Comparison of ENCODE assay signal across 13 cellular contexts in genomic region chr7:131042269-131043160, GRCh38.
DNase-seq lines count a peak whose midpoint lies in the region; ATAC-seq and TF ChIP-seq lines count a peak whose summit lies in the region.
"Had no signal": no experiment of that assay in that cellular context is flagged by ENCODE, and none has a peak within 500 bp of the region (broad histone marks: within the 10 kb centered on the region; RNA-seq: fewer than 3 reads in every experiment).

No MANE protein-coding gene starts in this region.

- no peak overlapping the region for H2BK120ac ChIP-seq in neuronal stem cell (ENCODE audit: low read depth, low read length)

- intact Hi-C loops in activated CD4-positive, alpha-beta memory T cell treated with anti-CD3 and anti-CD28 coated beads for 36 hours (cut with micrococcal nuclease) = no loop called here

- POLR2A ChIA-PET in activated CD4-positive, alpha-beta memory T cell treated with anti-CD3 and anti-CD28 coated beads for 36 hours (lab: Charles Lee) = interaction anchor here (1.0 to 1.2 kb wide), 2 partner anchors 31 to 90 kb away, joined by 3 read pairs; no protein-coding TSS in a partner anchor
- POLR2A ChIA-PET in activated CD4-positive, alpha-beta memory T cell treated with anti-CD3 and anti-CD28 coated beads, Interleukin-2, amount 10 ng/mL, durations not matched to agents 7 days and 5 days (lab: Charles Lee) = interaction anchor here (0.6 to 1.6 kb wide), 3 partner anchors 18 to 97 kb away, joined by 3 to 4 read pairs (median 3); no protein-coding TSS in a partner anchor
- POLR2A ChIA-PET in HEK293 (lab: Yijun Ruan, JAX) = no interaction called here

- H3K4ac ChIP-seq in neuronal stem cell (ENCODE audit: low read length) = no peak overlapping the region

- WGBS in neuronal stem cell (ENCODE audit: extremely low coverage in 2 of 2, insufficient read length in 2 of 2, insufficient replicate concordance in 1 of 2), 2 donors = no CpG with 5 or more reads among the region's 7 CpGs

- no peak overlapping the region for H3K23ac ChIP-seq in neuronal stem cell (ENCODE audit: low read depth, low read length, poor library complexity)

- H3K9me3 ChIP-seq in HEK293 (ENCODE audit: control insufficient read depth, insufficient read depth, low read depth, low read length) = no peaks in the 10 kb centered on the region
- peaks cover 0 to 3% of the 10 kb centered on the region in 2 donors for H3K9me3 ChIP-seq in neuronal stem cell (replicated peaks in 1 of 2; ENCODE audit: control insufficient read depth in 2 of 2, insufficient read depth in 1 of 2, low read depth in 1 of 2, low read length in 2 of 2)
- H3K9me3 ChIP-seq: gastroesophageal sphincter, left lung, SJSA1 had no signal

- no peaks in the 10 kb centered on the region; a peak in 1 of 3 replicates for H3K36me3 ChIP-seq in HEK293 (ENCODE audit: control insufficient read depth in 2 of 2, insufficient read depth in 1 of 2, low read length in 2 of 2)
- H3K36me3 ChIP-seq in neuronal stem cell (replicated peaks in 1 of 2; ENCODE audit: control insufficient read depth in 2 of 2, insufficient read depth in 2 of 2, low read length in 2 of 2) = no peaks in the 10 kb centered on the region
- H3K36me3 ChIP-seq: left lung, SJSA1 had no signal

- no peak for ATAC-seq in activated naive CD4-positive, alpha-beta T cell treated with anti-CD3 and anti-CD28 coated beads, Interleukin-2, amount 50 U/mL, for 72 hours
- no peak for ATAC-seq in memory B cell (ENCODE audit: low read depth)
- ATAC-seq in GM21825 (IDR thresholded peaks at IDR 0.05; ENCODE audit: unreplicated experiment) = no peak
- ATAC-seq: gastroesophageal sphincter, left lung had no signal

- H3K79me1 ChIP-seq in neuronal stem cell (ENCODE audit: low read depth, low read length) = no peaks in the 10 kb centered on the region

- peaks cover 71% of the 10 kb centered on the region for H3K4me1 Mint-ChIP-seq in activated CD4-positive, alpha-beta memory T cell treated with anti-CD3 and anti-CD28 coated beads for 36 hours (ENCODE audit: low read depth)
- H3K4me1 Mint-ChIP-seq in activated CD4-positive, alpha-beta memory T cell treated with anti-CD3 and anti-CD28 coated beads, Interleukin-2, amount 10 ng/mL, durations not matched to agents 7 days and 5 days = peaks cover 52% of the 10 kb centered on the region
- peaks cover 35% of the 10 kb centered on the region for H3K4me1 Mint-ChIP-seq in memory B cell

- peak overlapping the region; percentile 7 for H3K27ac Mint-ChIP-seq in activated CD4-positive, alpha-beta memory T cell treated with anti-CD3 and anti-CD28 coated beads for 36 hours
- H3K27ac Mint-ChIP-seq in activated CD4-positive, alpha-beta memory T cell treated with anti-CD3 and anti-CD28 coated beads, Interleukin-2, amount 10 ng/mL, durations not matched to agents 7 days and 5 days = no peak overlapping the region
- H3K27ac Mint-ChIP-seq in activated naive CD4-positive, alpha-beta T cell treated with anti-CD3 and anti-CD28 coated beads, Interleukin-2, amount 50 U/mL, for 72 hours = peak overlapping the region; percentile 19 to 72
- peak overlapping the region; percentile 56 for H3K27ac Mint-ChIP-seq in memory B cell

- H3K27me3 Mint-ChIP-seq in activated CD4-positive, alpha-beta memory T cell treated with anti-CD3 and anti-CD28 coated beads for 36 hours = no peaks in the 10 kb centered on the region
- no peaks in the 10 kb centered on the region for H3K27me3 Mint-ChIP-seq in activated CD4-positive, alpha-beta memory T cell treated with anti-CD3 and anti-CD28 coated beads, Interleukin-2, amount 10 ng/mL, durations not matched to agents 7 days and 5 days
- no peaks in the 10 kb centered on the region for H3K27me3 Mint-ChIP-seq in memory B cell

- no peak overlapping the region for H3K18ac ChIP-seq in neuronal stem cell (ENCODE audit: low read length)

- H3K4me3 Mint-ChIP-seq in activated CD4-positive, alpha-beta memory T cell treated with anti-CD3 and anti-CD28 coated beads for 36 hours = no peak overlapping the region
- no peak overlapping the region for H3K4me3 Mint-ChIP-seq in activated CD4-positive, alpha-beta memory T cell treated with anti-CD3 and anti-CD28 coated beads, Interleukin-2, amount 10 ng/mL, durations not matched to agents 7 days and 5 days
- H3K4me3 Mint-ChIP-seq in memory B cell = no peak overlapping the region

- H3K4me3 ChIP-seq in HEK293 (ENCODE audit: low read depth, low read length) (no peak overlapping the region), neuronal stem cell (ENCODE audit: low read length in 2 of 2) (no peak overlapping the region)
- H3K4me3 ChIP-seq: gastroesophageal sphincter, left lung, SJSA1 had no signal

- no peaks in the 10 kb centered on the region for H3K27me3 ChIP-seq in neuronal stem cell (ENCODE audit: control insufficient read depth in 3 of 3, insufficient read depth in 3 of 3, low read depth in 1 of 3, low read length in 3 of 3)
- H3K27me3 ChIP-seq: gastroesophageal sphincter, left lung, SJSA1 had no signal

- no peak overlapping the region for H2BK5ac ChIP-seq in neuronal stem cell (ENCODE audit: low read length)

- H3K36me3 Mint-ChIP-seq in activated CD4-positive, alpha-beta memory T cell treated with anti-CD3 and anti-CD28 coated beads for 36 hours = peaks cover 34% of the 10 kb centered on the region
- H3K36me3 Mint-ChIP-seq in activated CD4-positive, alpha-beta memory T cell treated with anti-CD3 and anti-CD28 coated beads, Interleukin-2, amount 10 ng/mL, durations not matched to agents 7 days and 5 days (ENCODE audit: low read depth) = peaks cover 39% of the 10 kb centered on the region
- H3K36me3 Mint-ChIP-seq in activated naive CD4-positive, alpha-beta T cell treated with anti-CD3 and anti-CD28 coated beads, Interleukin-2, amount 50 U/mL, for 72 hours = peaks cover 0 to 41% of the 10 kb centered on the region in 2 donors
- peaks cover 29% of the 10 kb centered on the region for H3K36me3 Mint-ChIP-seq in memory B cell

- no peak overlapping the region for H3K9ac ChIP-seq in neuronal stem cell (ENCODE audit: low read depth, low read length, poor library complexity)

- no peak overlapping the region for H2AFZ ChIP-seq in neuronal stem cell (ENCODE audit: low read length)

- H2AK5ac ChIP-seq in neuronal stem cell (ENCODE audit: low read depth, low read length) = no peak overlapping the region

- no peak overlapping the region for H3K4me2 ChIP-seq in neuronal stem cell (ENCODE audit: insufficient read depth, low read length, poor library complexity, severe bottlenecking)

- H3K27ac ChIP-seq in HEK293 (ENCODE audit: extremely low read depth, low read depth, low read length) = no peak overlapping the region
- no peak overlapping the region for H3K27ac ChIP-seq in neuronal stem cell (replicated peaks; ENCODE audit: low read length)
- H3K27ac ChIP-seq: gastroesophageal sphincter, SJSA1 had no signal

- H2BK15ac ChIP-seq in neuronal stem cell (ENCODE audit: low read length) = no peak overlapping the region

- H3K9me3 Mint-ChIP-seq in activated CD4-positive, alpha-beta memory T cell treated with anti-CD3 and anti-CD28 coated beads for 36 hours = peaks cover 6% of the 10 kb centered on the region
- H3K9me3 Mint-ChIP-seq in activated CD4-positive, alpha-beta memory T cell treated with anti-CD3 and anti-CD28 coated beads, Interleukin-2, amount 10 ng/mL, durations not matched to agents 7 days and 5 days = peaks cover 3% of the 10 kb centered on the region
- peaks cover 3 to 17% of the 10 kb centered on the region in 2 donors for H3K9me3 Mint-ChIP-seq in activated naive CD4-positive, alpha-beta T cell treated with anti-CD3 and anti-CD28 coated beads, Interleukin-2, amount 50 U/mL, for 72 hours
- H3K9me3 Mint-ChIP-seq in memory B cell = peaks cover 4% of the 10 kb centered on the region

- H3K4me1 ChIP-seq in HEK293 (ENCODE audit: control insufficient read depth, insufficient read depth, low read length) = peaks cover 3% of the 10 kb centered on the region; the same call in 1 of the 2 replicates
- peaks cover 0 to 4% of the 10 kb centered on the region in 2 donors for H3K4me1 ChIP-seq in neuronal stem cell (ENCODE audit: control insufficient read depth in 2 of 2, insufficient read depth in 1 of 2, low read depth in 1 of 2, low read length in 2 of 2)

- CTCF ChIA-PET in activated CD4-positive, alpha-beta memory T cell treated with anti-CD3 and anti-CD28 coated beads for 36 hours (lab: Charles Lee) = interaction anchor here (0.9 to 1.7 kb wide), 4 partner anchors 48 to 146 kb away, joined by 3 to 9 read pairs (median 6); no protein-coding TSS in a partner anchor
- CTCF ChIA-PET in activated CD4-positive, alpha-beta memory T cell treated with anti-CD3 and anti-CD28 coated beads, Interleukin-2, amount 10 ng/mL, durations not matched to agents 7 days and 5 days (lab: Charles Lee) = interaction anchor here (1.0 to 1.6 kb wide), 5 partner anchors 10 to 61 kb away, joined by 3 to 5 read pairs (median 5); no protein-coding TSS in a partner anchor
- CTCF ChIA-PET in HEK293 (lab: Yijun Ruan, JAX) = interaction anchor here (0.6 to 1.7 kb wide), 9 partner anchors 9 to 1740 kb away, joined by 3 to 11 read pairs (median 4); no protein-coding TSS in a partner anchor

- no peak for TF ChIP-seq CTCF in HEK293 (tag by site-specific recombination; IDR thresholded peaks at IDR 0.05)

- H2BK12ac ChIP-seq in neuronal stem cell (ENCODE audit: low read length) = no peak overlapping the region

- no peak for DNase-seq in activated CD4-positive, alpha-beta memory T cell treated with anti-CD3 and anti-CD28 coated beads for 36 hours
- DNase-seq in activated CD4-positive, alpha-beta memory T cell treated with anti-CD3 and anti-CD28 coated beads, Interleukin-2, amount 10 ng/mL, durations not matched to agents 7 days and 5 days = no peak
- no peak for DNase-seq in activated naive CD4-positive, alpha-beta T cell treated with anti-CD3 and anti-CD28 coated beads, Interleukin-2, amount 50 U/mL, for 72 hours (ENCODE audit: low spot score in 2 of 2)
- peak in 1 of 2 donors; percentile 10 for DNase-seq in memory B cell (ENCODE audit: low spot score in 2 of 2)
- DNase-seq in neuronal stem cell (ENCODE audit: low spot score) = no peak
- no peak for DNase-seq in DMS79 treated with DMSO at 0.1 percent for 48 hours (lab: John Stamatoyannopoulos, UW)
- DNase-seq: Kasumi-1; left lung; stimulated activated CD8-positive, alpha-beta memory T cell treated with anti-CD3 and anti-CD28 coated beads, Interleukin-4, amount 100 ng/mL, for 48 hours had no signal

- H4K8ac ChIP-seq in neuronal stem cell (ENCODE audit: low read depth, low read length) = no peak overlapping the region

- H4K91ac ChIP-seq in neuronal stem cell (ENCODE audit: low read depth, low read length, poor library complexity) = no peak overlapping the region

- no peak overlapping the region for H3K14ac ChIP-seq in neuronal stem cell (ENCODE audit: low read length)

TF ChIP-seq in HEK293, 187 proteins besides CTCF, POLR2A, EP300 and RAD21:
- no peak for TF ChIP-seq HOXC10 (CRISPR knock-in tag; IDR thresholded peaks at IDR 0.05)
- TF ChIP-seq ZNF48 (tag by site-specific recombination; IDR thresholded peaks at IDR 0.05) = no peak
- 0 out of 2 replicates have a peak, but pooled peaks have one; percentile 32 for TF ChIP-seq ZNF341 (tag by site-specific recombination; IDR thresholded peaks at IDR 0.05; ENCODE audit: low read depth)
- TF ChIP-seq KLF9 (tag by site-specific recombination; IDR thresholded peaks at IDR 0.05; ENCODE audit: low read depth) = peak; percentile 20; the same call in 1 of the 2 replicates
- no peak for TF ChIP-seq ZNF561 (tag by site-specific recombination; IDR thresholded peaks at IDR 0.05; ENCODE audit: borderline replicate concordance)
